ENCODE assay signal across 1 cellular context in the genomic region with DNA sequence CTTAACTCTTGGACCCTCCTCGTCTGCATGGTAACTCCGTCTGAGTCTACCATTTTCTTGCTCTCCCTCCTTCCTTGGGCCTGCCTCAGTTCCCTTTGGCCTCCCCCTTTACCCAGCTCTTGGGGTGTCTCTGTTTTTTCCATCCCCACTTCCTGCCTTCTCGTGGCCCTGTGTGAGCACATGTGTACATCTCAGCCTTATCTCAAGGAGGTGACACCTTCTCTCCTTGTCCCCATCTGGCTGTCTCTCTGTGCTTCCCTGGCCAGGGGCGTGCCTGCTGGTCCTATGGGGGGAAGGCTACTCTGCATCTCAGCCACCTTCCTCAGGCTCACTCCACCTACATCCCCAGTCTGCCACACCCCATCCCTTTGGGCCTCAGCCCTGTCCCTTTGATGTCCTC.
TF ChIP-seq lines count a peak whose summit lies in the region.

No MANE protein-coding gene starts in this region.

TF ChIP-seq in HEK293, 187 proteins besides CTCF, POLR2A, EP300 and RAD21 (continued from another document):
- TF ChIP-seq ZBTB26 (tag by site-specific recombination; optimal IDR thresholded peaks at IDR 0.05) (no peak), ZNF747 (tag by site-specific recombination; IDR thresholded peaks at IDR 0.05) (no peak), ZFP37 (tag by site-specific recombination; IDR thresholded peaks at IDR 0.05) (no peak), ZNF335 (tag by site-specific recombination; conservative IDR thresholded peaks at IDR 0.05) (0 out of 2 replicates have a peak, but pooled peaks have one; percentile 26), ZXDB (tag by site-specific recombination; IDR thresholded peaks at IDR 0.05) (no peak), ZNF37A (tag by site-specific recombination; IDR thresholded peaks at IDR 0.05) (no peak)
